ENCODE assay signal across 20 cellular contexts in the genomic region with DNA sequence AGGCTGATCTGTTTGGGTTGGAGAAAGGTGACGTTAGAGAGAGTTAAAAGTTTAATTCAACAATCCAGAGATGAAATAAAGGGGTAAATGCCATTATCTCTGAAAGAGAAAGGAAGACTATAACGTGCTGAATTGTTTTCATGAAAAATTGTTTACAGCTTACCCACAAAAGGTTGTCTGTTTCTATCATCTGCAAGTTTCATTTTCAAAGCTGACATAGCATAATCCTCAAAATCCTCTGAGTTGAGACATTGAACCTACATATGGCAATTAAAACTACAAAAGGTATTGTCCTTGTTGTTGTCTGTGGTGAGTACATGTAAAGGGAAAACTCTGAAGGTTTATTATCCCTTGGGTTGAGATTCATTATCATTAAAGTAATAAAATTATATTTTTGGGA.
DNase-seq lines count a peak whose midpoint lies in the region; ATAC-seq, FAIRE-seq and TF ChIP-seq lines count a peak whose summit lies in the region.
"Had no signal": no experiment of that assay in that cellular context is flagged by ENCODE, and none has a peak within 500 bp of the region (broad histone marks: within the 10 kb centered on the region; RNA-seq: fewer than 3 reads in every experiment).

No MANE protein-coding gene starts in this region.

- H3K9ac ChIP-seq in KMS-11 (peak overlapping the region; percentile 17; the same call in 1 of the 2 replicates), PC-3 (ENCODE audit: low read length) (no peak overlapping the region), astrocyte (ENCODE audit: low read length) (no peak overlapping the region)

- H3K36me3 ChIP-seq in ACC112 (ENCODE audit: insufficient read depth, low read length), result no peaks in the 10 kb centered on the region
- no peaks in the 10 kb centered on the region for H3K36me3 ChIP-seq in KMS-11 (ENCODE audit: insufficient read depth)
- H3K36me3 ChIP-seq in PC-3 (ENCODE audit: low read depth, low read length), result no peaks in the 10 kb centered on the region
- no peaks in the 10 kb centered on the region for H3K36me3 ChIP-seq in astrocyte (ENCODE audit: insufficient read depth, low read length)
- H3K36me3 ChIP-seq: BLaER1 treated with 17β-estradiol and CSF1 and Interleukin-3, amounts not matched to agents 10 nM and 100 nM had no signal

- TF ChIP-seq CTCF in KMS-11 (conservative IDR thresholded peaks at IDR 0.05; ENCODE audit: low read depth, low read length), result no peak
- TF ChIP-seq CTCF in PC-3 (conservative IDR thresholded peaks at IDR 0.05; ENCODE audit: low read depth, low read length), result no peak
- TF ChIP-seq CTCF in astrocyte (IDR thresholded peaks at IDR 0.05; ENCODE audit: insufficient read depth, low read depth, low read length), result no peak

- H2AFZ ChIP-seq in ACC112 (ENCODE audit: low read length, unreplicated experiment), result peak overlapping the region; percentile 32
- H2AFZ ChIP-seq in KMS-11 (ENCODE audit: low read depth), result peak overlapping the region; percentile 29; the same call in 1 of the 2 replicates
- no peak overlapping the region for H2AFZ ChIP-seq in PC-3 (ENCODE audit: low read length)
- H2AFZ ChIP-seq in astrocyte (ENCODE audit: low read depth, low read length), result no peak overlapping the region
- H2AFZ ChIP-seq: GM23338 had no signal

- H3K27ac Mint-ChIP-seq in astrocyte (ENCODE audit: unreplicated experiment), result no peak overlapping the region
- H3K27ac Mint-ChIP-seq: B cell; CD8-positive, alpha-beta T cell; GM23338; HFFc6 had no signal

- DNase-seq in PC-3, result no peak
- DNase-seq in astrocyte (ENCODE audit: low read depth), result no peak
- DNase-seq in foreskin melanocyte, result no peak
- DNase-seq in kidney tubule cell (ENCODE audit: low spot score), result no peak
- DNase-seq: 8988T; CD8-positive, alpha-beta T cell; H7; HFFc6 had no signal

- intact Hi-C loops in PC-3 (cut with micrococcal nuclease), result no loop called here

- H3K4me2 ChIP-seq in KMS-11, result peak overlapping the region; percentile 43
- H3K4me2 ChIP-seq in PC-3 (ENCODE audit: low read length), result no peak overlapping the region
- H3K4me2 ChIP-seq in astrocyte (ENCODE audit: low read length), result peak overlapping the region; percentile 34
- H3K4me2 ChIP-seq: GM23338 had no signal

- no peak for FAIRE-seq in astrocyte (lab: Jason Lieb, UNC)
- FAIRE-seq: D721Med, G401.6, GM12891, GM18507 had no signal

- H4K20me1 ChIP-seq in KMS-11 (ENCODE audit: insufficient read depth), result no peaks in the 10 kb centered on the region
- no peaks in the 10 kb centered on the region for H4K20me1 ChIP-seq in PC-3 (ENCODE audit: low read length)
- H4K20me1 ChIP-seq in astrocyte (ENCODE audit: insufficient read depth, low read length), result no peaks in the 10 kb centered on the region
- H4K20me1 ChIP-seq: BLaER1 treated with 17β-estradiol and CSF1 and Interleukin-3, amounts not matched to agents 10 nM and 100 nM had no signal

- H3K4me1 ChIP-seq in ACC112 (ENCODE audit: control insufficient read depth, insufficient read depth, low read length, unreplicated experiment) (peaks cover 11% of the 10 kb centered on the region), KMS-11 (ENCODE audit: low read depth, poor library complexity, severe bottlenecking) (peaks cover 31% of the 10 kb centered on the region), PC-3 (ENCODE audit: insufficient read depth, low read length) (peaks cover 22% of the 10 kb centered on the region), astrocyte (ENCODE audit: insufficient read depth, low read length) (peaks cover 6% of the 10 kb centered on the region)

- no peaks in the 10 kb centered on the region for H3K36me3 Mint-ChIP-seq in astrocyte (ENCODE audit: low read depth, unreplicated experiment)
- H3K36me3 Mint-ChIP-seq: CD8-positive, alpha-beta T cell had no signal

- H3K4me3 ChIP-seq in ACC112 (ENCODE audit: low read depth, low read length) (no peak overlapping the region), KMS-11 (IDR thresholded peaks at IDR 0.05; ENCODE audit: insufficient read depth, low read depth, low read length) (no peak overlapping the region), PC-3 (ENCODE audit: low read length) (no peak overlapping the region), astrocyte (ENCODE audit: insufficient read depth, low read depth, low read length) (no peak overlapping the region)
- H3K4me3 ChIP-seq: BLaER1 treated with 17β-estradiol and CSF1 and Interleukin-3, amounts not matched to agents 10 nM and 100 nM; GM23338 had no signal

- no peak overlapping the region for H3K4me3 Mint-ChIP-seq in astrocyte (ENCODE audit: unreplicated experiment)
- H3K4me3 Mint-ChIP-seq: B cell; CD8-positive, alpha-beta T cell; GM23338; HFFc6 had no signal

- peaks cover 12% of the 10 kb centered on the region for H3K4me1 Mint-ChIP-seq in astrocyte (ENCODE audit: low read depth, unreplicated experiment)
- H3K4me1 Mint-ChIP-seq: B cell had no signal

- H3K9me3 ChIP-seq in PC-3 (ENCODE audit: low read length), result no peaks in the 10 kb centered on the region
- no peaks in the 10 kb centered on the region for H3K9me3 ChIP-seq in astrocyte (ENCODE audit: insufficient read depth, low read depth, low read length)
- H3K9me3 ChIP-seq: BLaER1 treated with 17β-estradiol and CSF1 and Interleukin-3, amounts not matched to agents 10 nM and 100 nM had no signal

- no peaks in the 10 kb centered on the region for H3K27me3 Mint-ChIP-seq in astrocyte (ENCODE audit: low read depth, unreplicated experiment)
- H3K27me3 Mint-ChIP-seq: B cell had no signal

- H3F3A ChIP-seq in PC-3 (ENCODE audit: low read length, unreplicated experiment), result no peaks in the 10 kb centered on the region

- POLR2A ChIA-PET in PC-3 (lab: Charles Lee; ENCODE audit: unreplicated experiment), result no interaction called here

- H3K27me3 ChIP-seq in ACC112 (ENCODE audit: insufficient read depth, low read length) (no peaks in the 10 kb centered on the region), KMS-11 (ENCODE audit: insufficient read depth, low read depth) (no peaks in the 10 kb centered on the region), PC-3 (ENCODE audit: low read length) (no peaks in the 10 kb centered on the region), astrocyte (ENCODE audit: insufficient read depth, low read length) (no peaks in the 10 kb centered on the region)
- H3K27me3 ChIP-seq: BLaER1 treated with 17β-estradiol and CSF1 and Interleukin-3, amounts not matched to agents 10 nM and 100 nM had no signal

- no peaks in the 10 kb centered on the region for H3K9me3 Mint-ChIP-seq in astrocyte (ENCODE audit: unreplicated experiment)

- no peak overlapping the region for H3K27ac ChIP-seq in ACC112 (ENCODE audit: low read depth, low read length)
- peak overlapping the region; percentile 64 for H3K27ac ChIP-seq in KMS-11
- peak overlapping the region; percentile 77; the same call in 1 of the 2 replicates for H3K27ac ChIP-seq in PC-3 (ENCODE audit: low read length)
- no peak overlapping the region for H3K27ac ChIP-seq in astrocyte (ENCODE audit: low read depth, low read length)

- no peaks in the 10 kb centered on the region for H3K9me2 ChIP-seq in PC-3 (replicated peaks; ENCODE audit: low read length)

- ATAC-seq in PC-3, result no peak
- no peak for ATAC-seq in HG03025 (IDR thresholded peaks at IDR 0.05; ENCODE audit: low FRiP score, unreplicated experiment)
- ATAC-seq in HG03520 (IDR thresholded peaks at IDR 0.05; ENCODE audit: unreplicated experiment), result no peak
- ATAC-seq: CD8-positive, alpha-beta T cell; GM23338; HCT116 had no signal

- no peaks in the 10 kb centered on the region for H3K79me2 ChIP-seq in ACC112 (ENCODE audit: control insufficient read depth, insufficient read depth, low read length, unreplicated experiment)
- H3K79me2 ChIP-seq in KMS-11 (ENCODE audit: insufficient read depth, low read depth), result no peaks in the 10 kb centered on the region
- H3K79me2 ChIP-seq in PC-3 (ENCODE audit: low read length), result no peaks in the 10 kb centered on the region
- no peaks in the 10 kb centered on the region for H3K79me2 ChIP-seq in astrocyte (ENCODE audit: insufficient read depth, low read length)

- CTCF ChIA-PET in PC-3 (lab: Charles Lee), result no interaction called here

- no TSS peak for BruUV-seq in PC-3 (replicated peaks; lab: Mats Ljungman, UMichigan)

Comparison
In these comparisons a context has a peak if more than half of its experiments do, and no peak if none do; other contexts are left out.
1. H2AFZ ChIP-seq: peak in ACC112 (single experiment) and KMS-11 (single experiment); none in PC-3 (single experiment) and astrocyte (single experiment).
2. H3K27ac ChIP-seq: peak in KMS-11 (single experiment) and PC-3 (single experiment); none in ACC112 (single experiment) and astrocyte (single experiment).